Comparison of ENCODE assay signal across 25 cellular contexts in the genomic region with DNA sequence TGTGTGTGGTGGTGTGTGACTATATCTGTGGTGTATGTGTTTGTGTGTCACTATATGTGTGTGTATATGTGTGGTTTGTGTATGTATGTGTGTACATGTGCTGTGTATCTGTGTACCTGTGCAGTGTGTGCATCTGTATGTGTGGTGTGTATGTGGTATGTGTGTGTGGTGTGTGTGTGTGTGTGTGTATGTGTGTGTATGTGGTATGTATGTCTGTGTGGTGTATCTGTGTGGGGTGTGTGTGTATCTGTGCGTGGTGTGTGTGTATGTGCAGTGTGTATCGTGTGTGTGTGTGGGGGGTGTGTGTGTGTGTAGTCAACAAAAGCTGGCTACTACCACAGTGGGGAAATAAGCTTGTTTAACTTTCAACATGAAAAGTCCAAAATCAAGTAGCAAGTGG. TPM values are rescaled to one million over a fixed set of nuclear protein-coding genes. Genes with fewer than 3 reads are reported as not detected.
DNase-seq lines count a peak whose midpoint lies in the region; ATAC-seq, FAIRE-seq and TF ChIP-seq lines count a peak whose summit lies in the region.
"Had no signal": no experiment of that assay in that cellular context is flagged by ENCODE, and none has a peak within 500 bp of the region (broad histone marks: within the 10 kb centered on the region; RNA-seq: fewer than 3 reads in every experiment).

No MANE protein-coding gene starts in this region.

- in situ Hi-C loops in K562 (cut with MboI) = no loop called here
- in situ Hi-C loops in HepG2 (cut with HindIII; ENCODE audit: extremely low pct_ligation_motif_present, low pct_unique_long_range_greater_than_20kb) = no loop called here

- no peak overlapping the region for H2BK120ac ChIP-seq in trophoblast cell (ENCODE audit: insufficient read depth, low read length, poor library complexity)

- H4K20me1 ChIP-seq in K562 (replicated peaks; ENCODE audit: control insufficient read depth, insufficient read depth, low read length) (0 out of 2 replicates have a peak, but pooled peaks cover 2% of the 10 kb centered on the region), HepG2 (ENCODE audit: insufficient read depth, low read length) (no peaks in the 10 kb centered on the region)
- H4K20me1 ChIP-seq: BLaER1 treated with 17β-estradiol and CSF1 and Interleukin-3, amounts not matched to agents 10 nM and 100 nM had no signal

- no peak overlapping the region for H4K91ac ChIP-seq in trophoblast cell (ENCODE audit: low read depth, low read length)

- intact Hi-C loops in K562 (cut with micrococcal nuclease) (no loop called here), HepG2 (cut with micrococcal nuclease; ENCODE audit: unreplicated experiment) (no loop called here)

- TF ChIP-seq RAD21 in K562 (CRISPR knock-in tag; conservative IDR thresholded peaks at IDR 0.05 in 1 of 2, IDR thresholded peaks at IDR 0.05 in 1 of 2) (no peak), HepG2 (CRISPR knock-in tag; IDR thresholded peaks at IDR 0.05) (no peak)

- no peaks in the 10 kb centered on the region for H3K79me1 ChIP-seq in trophoblast cell (ENCODE audit: low read length)

- H3K9me1 ChIP-seq in K562 (ENCODE audit: control insufficient read depth, insufficient read depth, low read length) = no peaks in the 10 kb centered on the region

- no peaks in the 10 kb centered on the region for H3K9me3 ChIP-seq in K562 (replicated peaks; ENCODE audit: control insufficient read depth, insufficient read depth, low read depth, low read length)
- no peaks in the 10 kb centered on the region; the same call in 1 of the 2 replicates for H3K9me3 ChIP-seq in HepG2 (ENCODE audit: low read length)
- peaks cover 4% of the 10 kb centered on the region for H3K9me3 ChIP-seq in trophoblast cell (ENCODE audit: insufficient read depth, low read depth, low read length)
- H3K9me3 ChIP-seq: A549; BE2C; BLaER1 treated with 17β-estradiol and CSF1 and Interleukin-3, amounts not matched to agents 10 nM and 100 nM had no signal

- H2BK12ac ChIP-seq in trophoblast cell (ENCODE audit: low read length) = no peak overlapping the region

- TF ChIP-seq EP300 in K562 (IDR thresholded peaks at IDR 0.05; ENCODE audit: low read length) = no peak
- TF ChIP-seq EP300 in HepG2 (IDR thresholded peaks at IDR 0.05; ENCODE audit: low read depth in 2 of 2, low read length in 2 of 2) = no peak
- no peak for TF ChIP-seq EP300 in HepG2 (CRISPR knock-in tag; IDR thresholded peaks at IDR 0.05; ENCODE audit: borderline replicate concordance)

- H3K4ac ChIP-seq in trophoblast cell (ENCODE audit: low read depth, low read length) = no peak overlapping the region

- CTCF ChIA-PET in K562 (lab: Yijun Ruan, JAX; ENCODE audit: low intra/inter-chr PET ratio) = no interaction called here
- CTCF ChIA-PET in HepG2 (lab: Yijun Ruan, JAX; ENCODE audit: low intra/inter-chr PET ratio, low total read pairs) = no interaction called here

- TF ChIP-seq CTCF in K562 (IDR thresholded peaks at IDR 0.05 in 2 of 3, conservative IDR thresholded peaks at IDR 0.05 in 1 of 3; ENCODE audit: insufficient read depth in 2 of 3, low read depth in 1 of 3, low read length in 3 of 3) (no peak), HepG2 (CRISPR knock-in tag; IDR thresholded peaks at IDR 0.05) (no peak)

- FAIRE-seq in HTR-8/SVneo (lab: Jason Lieb, UNC) (peak; percentile 95), K562 (lab: Jason Lieb, UNC) (no peak), HepG2 (lab: Jason Lieb, UNC) (no peak), GM19239 (lab: Jason Lieb, UNC) (no peak)
- FAIRE-seq: A549, D721Med, GM12891, GM18507 had no signal

- H3K9ac ChIP-seq in K562 (ENCODE audit: insufficient read depth in 1 of 2, low read depth in 2 of 2, low read length in 2 of 2) (no peak overlapping the region), HepG2 (ENCODE audit: insufficient read depth, low read depth, low read length) (no peak overlapping the region), trophoblast cell (ENCODE audit: low read length) (no peak overlapping the region)
- H3K9ac ChIP-seq: BLaER1 treated with 17β-estradiol and CSF1 and Interleukin-3, amounts not matched to agents 10 nM and 100 nM had no signal

- no peak overlapping the region for H2AK5ac ChIP-seq in trophoblast cell (ENCODE audit: low read length)

- H3K18ac ChIP-seq in trophoblast cell (ENCODE audit: low read length) = no peak overlapping the region

- BruUV-seq in K562 (replicated peaks; lab: Mats Ljungman, UMichigan) = no TSS peak
- BruUV-seq in HepG2 (replicated peaks; lab: Mats Ljungman, UMichigan) = no TSS peak

- TF ChIP-seq POLR2A in K562 (conservative IDR thresholded peaks at IDR 0.05) (no peak), HepG2 (IDR thresholded peaks at IDR 0.05; ENCODE audit: insufficient read depth in 1 of 2, low read depth in 2 of 2, low read length in 2 of 2) (no peak)

- H2AFZ ChIP-seq in K562 (ENCODE audit: low read depth, low read length) = no peak overlapping the region
- no peak overlapping the region for H2AFZ ChIP-seq in HepG2 (ENCODE audit: low read length)
- H2AFZ ChIP-seq in trophoblast cell (ENCODE audit: insufficient read depth, low read length, poor library complexity) = no peak overlapping the region

- no peaks in the 10 kb centered on the region for H3K79me2 ChIP-seq in K562 (ENCODE audit: control insufficient read depth, insufficient read depth, low read length)
- no peaks in the 10 kb centered on the region for H3K79me2 ChIP-seq in HepG2 (ENCODE audit: insufficient read depth, low read length)
- no peaks in the 10 kb centered on the region for H3K79me2 ChIP-seq in trophoblast cell (ENCODE audit: control insufficient read depth, insufficient read depth, low read length, poor library complexity)

- no peak overlapping the region for H4K12ac ChIP-seq in trophoblast cell (ENCODE audit: low read depth, low read length)

- POLR2A ChIA-PET in K562 (lab: Yijun Ruan, JAX) (interaction anchor here (1.0 kb wide), 1 partner anchor 17 kb away, joined by 4 read pairs; no protein-coding TSS in a partner anchor), HepG2 (lab: Yijun Ruan, JAX) (no interaction called here)

- H3K27ac ChIP-seq in K562 (ENCODE audit: extremely low read depth, low read depth, low read length) (no peak overlapping the region), HepG2 (ENCODE audit: extremely low read length, insufficient read depth, low read length) (no peak overlapping the region), trophoblast cell (ENCODE audit: low read depth, low read length) (no peak overlapping the region)
- H3K27ac ChIP-seq: A549; BLaER1 treated with 17β-estradiol and CSF1 and Interleukin-3, amounts not matched to agents 10 nM and 100 nM had no signal

- H3K14ac ChIP-seq in trophoblast cell (ENCODE audit: low read length) = no peak overlapping the region

- no peak for DNase-seq in HTR-8/SVneo (ENCODE audit: insufficient read length, low spot score)
- DNase-seq in K562 (ENCODE audit: extremely low read depth in 1 of 4, low spot score in 3 of 4) = no peak
- no peak for DNase-seq in HepG2 (ENCODE audit: low spot score)
- no peak for DNase-seq in trophoblast cell
- DNase-seq in SIG-M5 treated with dmso at 0.1 percent for 504 hours (lab: John Stamatoyannopoulos, UW; ENCODE audit: unreplicated experiment) = no peak
- DNase-seq in GM19239 (ENCODE audit: insufficient read length, low spot score) = no peak
- DNase-seq in NCI-H2196 treated with DMSO at 0.1 percent for 48 hours (lab: John Stamatoyannopoulos, UW; ENCODE audit: unreplicated experiment) = no peak
- DNase-seq: 8988T; ACHN; AML-193; BE2C; CD4-positive, alpha-beta T cell; CD8-positive, alpha-beta memory T cell; DMS 273 treated with DMSO at 0.1 percent for 48 hours; DMS79; EL; GDM1; GOT3; HCEC 1CT had no signal

- no peak overlapping the region for H2BK5ac ChIP-seq in trophoblast cell (ENCODE audit: low read depth, low read length, poor library complexity)

- H3K4me3 ChIP-seq in K562 = no peak overlapping the region
- H3K4me3 ChIP-seq in HepG2 (replicated peaks in 1 of 3; ENCODE audit: insufficient read depth in 1 of 3, low read depth in 2 of 3, low read length in 3 of 3) = no peak overlapping the region
- peak overlapping the region; percentile 37 for H3K4me3 ChIP-seq in trophoblast cell (ENCODE audit: low read depth, low read length)
- H3K4me3 ChIP-seq: A549; BLaER1 treated with 17β-estradiol and CSF1 and Interleukin-3, amounts not matched to agents 10 nM and 100 nM had no signal

- H4K8ac ChIP-seq in trophoblast cell (ENCODE audit: low read depth, low read length) = no peak overlapping the region

- ATAC-seq in K562 (no peak), HepG2 (no peak), HG03095 (IDR thresholded peaks at IDR 0.05; ENCODE audit: unreplicated experiment) (no peak)

- peak overlapping the region; percentile 54 for H3K23ac ChIP-seq in trophoblast cell (ENCODE audit: low read length)

- no peaks in the 10 kb centered on the region for H3K36me3 ChIP-seq in K562 (ENCODE audit: control insufficient read depth, insufficient read depth, low read length)
- H3K36me3 ChIP-seq in HepG2 (replicated peaks in 1 of 2; ENCODE audit: control insufficient read depth in 1 of 2, insufficient read depth in 2 of 2, low read length in 2 of 2) = no peaks in the 10 kb centered on the region
- no peaks in the 10 kb centered on the region for H3K36me3 ChIP-seq in trophoblast cell (ENCODE audit: control insufficient read depth in 1 of 2, insufficient read depth in 2 of 2, low read length in 2 of 2)
- H3K36me3 ChIP-seq: BE2C; BLaER1 treated with 17β-estradiol and CSF1 and Interleukin-3, amounts not matched to agents 10 nM and 100 nM had no signal

- H3K4me1 ChIP-seq in K562 (replicated peaks in 1 of 2; ENCODE audit: control insufficient read depth in 2 of 2, insufficient read depth in 2 of 2, low read length in 2 of 2) = no peaks in the 10 kb centered on the region; a peak in 2 of 5 replicates
- H3K4me1 ChIP-seq in HepG2 (ENCODE audit: insufficient read depth, low read length) = no peaks in the 10 kb centered on the region; the same call in 1 of the 2 replicates
- H3K4me1 ChIP-seq in trophoblast cell (ENCODE audit: control insufficient read depth in 1 of 2, insufficient read depth in 2 of 2, low read length in 2 of 2) = no peaks in the 10 kb centered on the region
- H3K4me1 ChIP-seq: A549; BE2C; BLaER1 treated with 17β-estradiol and CSF1 and Interleukin-3, amounts not matched to agents 10 nM and 100 nM had no signal

- WGBS in K562 (ENCODE audit: insufficient coverage, low coverage, missing lambda C conversion rate) = 0% methylated on average over 2 of the region's 2 CpGs
- 24% methylated on average over 2 of the region's 2 CpGs for WGBS in HepG2 (ENCODE audit: low lambda C conversion rate)
- no CpG with 5 or more reads among the region's 2 CpGs for WGBS in trophoblast cell (ENCODE audit: extremely low coverage, insufficient coverage, insufficient read length)

- H3K4me2 ChIP-seq in K562 (ENCODE audit: insufficient read depth, low read length) = no peak overlapping the region
- no peak overlapping the region for H3K4me2 ChIP-seq in HepG2 (ENCODE audit: low read depth, low read length)
- H3K4me2 ChIP-seq in trophoblast cell (ENCODE audit: low read length) = no peak overlapping the region
- H3K4me2 ChIP-seq: A549; BLaER1 treated with 17β-estradiol and CSF1 and Interleukin-3, amounts not matched to agents 10 nM and 100 nM had no signal

- H3K27me3 ChIP-seq in K562 (ENCODE audit: control insufficient read depth in 2 of 2, insufficient read depth in 2 of 2, low read length in 2 of 2) (peaks cover 23 to 35% of the 10 kb centered on the region in 2 experiments; a peak in 4 of 5 replicates), HepG2 (ENCODE audit: control insufficient read depth in 1 of 2, insufficient read depth in 2 of 2, low read length in 2 of 2) (no peaks in the 10 kb centered on the region; a peak in 1 of 5 replicates), trophoblast cell (ENCODE audit: insufficient read depth, low read length) (no peaks in the 10 kb centered on the region)
- H3K27me3 ChIP-seq: BE2C; BLaER1 treated with 17β-estradiol and CSF1 and Interleukin-3, amounts not matched to agents 10 nM and 100 nM had no signal

RNA-seq across cellular contexts. Expression of a gene that starts 31.6 kb away (rescaled TPM):
- 144 and 165 TPM in 2 replicates for total RNA-seq in K562 (2011; cell fraction: chromatin; rRNA removed; ENCODE audit: low replicate concordance)
- total RNA-seq in K562 (2011; cell fraction: nucleolus; rRNA removed) = 58.9 and 66.3 TPM in 2 replicates
- total RNA-seq in K562 (2011; cell fraction: nucleoplasm; rRNA removed) = 88.6 and 115 TPM in 2 replicates
- total RNA-seq in K562 (2014; rRNA removed) (10.9 and 16.5 TPM in 2 replicates), K562 (2014; rRNA removed; fragmentation: Illumina TruSeq; extraction: Trizol) (11.6 and 13.0 TPM in 2 replicates), K562 (2015; rRNA removed; fragmentation: Illumina TruSeq; extraction: Trizol) (14.9 and 17.7 TPM in 2 replicates), K562 (2021) (24.0 and 26.6 TPM in 2 replicates), HepG2 (2016; rRNA removed; fragmentation: Illumina TruSeq; extraction: Trizol) (7.7 and 13.3 TPM in 2 replicates)
- polyA plus RNA-seq in K562 (2011; rRNA removed) (7.4 and 8.2 TPM in 2 replicates), K562 (2014; fragmentation: Illumina TruSeq; extraction: Trizol) (25.7 and 27.3 TPM in 2 replicates), K562 (2014; fragmentation: Nextera tagmentation; extraction: Ambion mirVana) (1 to 10 TPM; 1.3 to 1.6 TPM), K562 (2014; rRNA removed) (18.8 and 20.3 TPM in 2 replicates), HepG2 (2011; rRNA removed) (6.0 and 6.3 TPM in 2 replicates)
- 4.4 and 5.5 TPM in 2 replicates for polyA plus RNA-seq in K562 (2011; cell fraction: cytosol; rRNA removed)
- polyA plus RNA-seq in K562 (2011; cell fraction: nucleus; rRNA removed) = 76.9 and 93.7 TPM in 2 replicates
- 14.4 and 14.7 TPM in 2 replicates for polyA plus RNA-seq in K562 (2012)
- 14.8 and 19.0 TPM in 2 replicates for polyA minus RNA-seq in K562 (2011; rRNA and poly(A)+ RNA removed)
- 7.3 and 8.5 TPM in 2 replicates for polyA minus RNA-seq in K562 (2011; cell fraction: cytosol; rRNA and poly(A)+ RNA removed)
- polyA minus RNA-seq in K562 (2011; cell fraction: nucleus; rRNA and poly(A)+ RNA removed) = 41.6 and 56.6 TPM in 2 replicates
- total RNA-seq in HepG2 (2016; cell fraction: cytosol; rRNA removed; fragmentation: Illumina TruSeq; extraction: Trizol; ENCODE audit: low read depth) = 16.7 and 22.2 TPM in 2 replicates
- total RNA-seq in HepG2 (2016; cell fraction: insoluble cytoplasmic fraction; rRNA removed; fragmentation: Illumina TruSeq; extraction: Trizol) = 6.3 and 11.6 TPM in 2 replicates
- total RNA-seq in HepG2 (2016; cell fraction: membrane; rRNA removed; fragmentation: Illumina TruSeq; extraction: Trizol) = 9.3 and 11.2 TPM in 2 replicates
- total RNA-seq in HepG2 (2016; cell fraction: nucleus; rRNA removed; fragmentation: Illumina TruSeq; extraction: Trizol) = 36.2 and 43.2 TPM in 2 replicates
- 3.2 TPM in 2 replicates for polyA plus RNA-seq in HepG2 (2011; cell fraction: cytosol; rRNA removed)
- polyA plus RNA-seq in HepG2 (2011; cell fraction: nucleus; rRNA removed) = 38.9 and 57.3 TPM in 2 replicates
- 17.0 and 17.9 TPM in 2 replicates for polyA plus RNA-seq in HepG2 (2012)
- polyA plus RNA-seq in HepG2 (2016; cell fraction: cytosol; fragmentation: Illumina TruSeq; extraction: Trizol; ENCODE audit: low read depth) = 0.76 and 1.1 TPM in 2 replicates
- 7.6 and 11.0 TPM in 2 replicates for polyA plus RNA-seq in HepG2 (2016; cell fraction: insoluble cytoplasmic fraction; fragmentation: Illumina TruSeq; extraction: Trizol; ENCODE audit: low read depth)
- polyA plus RNA-seq in HepG2 (2016; cell fraction: membrane; fragmentation: Illumina TruSeq; extraction: Trizol; ENCODE audit: low read depth) = 3.0 TPM in 2 replicates
- 55.5 and 57.3 TPM in 2 replicates for polyA plus RNA-seq in HepG2 (2016; cell fraction: nucleus; fragmentation: Illumina TruSeq; extraction: Trizol; ENCODE audit: insufficient read depth, low read depth)
- 15.3 and 47.0 TPM in 2 replicates for polyA minus RNA-seq in HepG2 (2011; rRNA and poly(A)+ RNA removed; ENCODE audit: low replicate concordance)
- polyA minus RNA-seq in HepG2 (2011; cell fraction: cytosol; rRNA and poly(A)+ RNA removed) = 5.4 and 6.3 TPM in 2 replicates
- 44.4 and 60.9 TPM in 2 replicates for polyA minus RNA-seq in HepG2 (2011; cell fraction: nucleus; rRNA and poly(A)+ RNA removed)
- polyA plus RNA-seq in trophoblast cell (2013) = 27.5 and 27.8 TPM in 2 replicates

RNA-seq across cellular contexts. Expression of a gene that starts 48.4 kb away (rescaled TPM):
- total RNA-seq in K562 (2011; cell fraction: chromatin; rRNA removed; ENCODE audit: low replicate concordance) = 18.5 and 18.8 TPM in 2 replicates
- total RNA-seq in K562 (2011; cell fraction: nucleolus; rRNA removed) = 8.7 and 11.2 TPM in 2 replicates
- total RNA-seq in K562 (2011; cell fraction: nucleoplasm; rRNA removed) = 13.9 and 23.4 TPM in 2 replicates
- total RNA-seq in K562 (2014; rRNA removed) (14.4 and 21.2 TPM in 2 replicates), K562 (2014; rRNA removed; fragmentation: Illumina TruSeq; extraction: Trizol) (6.7 and 9.7 TPM in 2 replicates), K562 (2015; rRNA removed; fragmentation: Illumina TruSeq; extraction: Trizol) (5.0 TPM in 2 replicates), K562 (2021) (22.1 and 22.2 TPM in 2 replicates), HepG2 (2016; rRNA removed; fragmentation: Illumina TruSeq; extraction: Trizol) (6.1 and 7.1 TPM in 2 replicates)
- polyA plus RNA-seq in K562 (2011; rRNA removed) (20.0 and 22.6 TPM in 2 replicates), K562 (2014; fragmentation: Illumina TruSeq; extraction: Trizol) (7.2 and 8.1 TPM in 2 replicates), K562 (2014; fragmentation: Nextera tagmentation; extraction: Ambion mirVana) (1 to 10 TPM; 1.3 to 1.8 TPM), K562 (2014; rRNA removed) (13.7 and 19.0 TPM in 2 replicates), HepG2 (2011; rRNA removed) (9.9 and 11.3 TPM in 2 replicates)
- polyA plus RNA-seq in K562 (2011; cell fraction: cytosol; rRNA removed) = 16.3 and 47.6 TPM in 2 replicates
- 15.9 and 23.7 TPM in 2 replicates for polyA plus RNA-seq in K562 (2011; cell fraction: nucleus; rRNA removed)
- 7.2 and 11.9 TPM in 2 replicates for polyA plus RNA-seq in K562 (2012)
- polyA minus RNA-seq in K562 (2011; rRNA and poly(A)+ RNA removed) = 7.1 and 8.6 TPM in 2 replicates
- polyA minus RNA-seq in K562 (2011; cell fraction: cytosol; rRNA and poly(A)+ RNA removed) = 5.7 and 7.3 TPM in 2 replicates
- polyA minus RNA-seq in K562 (2011; cell fraction: nucleus; rRNA and poly(A)+ RNA removed) = 6.8 and 9.6 TPM in 2 replicates
- 2.8 and 4.1 TPM in 2 replicates for total RNA-seq in HepG2 (2016; cell fraction: cytosol; rRNA removed; fragmentation: Illumina TruSeq; extraction: Trizol; ENCODE audit: low read depth)
- 5.8 and 5.9 TPM in 2 replicates for total RNA-seq in HepG2 (2016; cell fraction: insoluble cytoplasmic fraction; rRNA removed; fragmentation: Illumina TruSeq; extraction: Trizol)
- 5.5 and 6.5 TPM in 2 replicates for total RNA-seq in HepG2 (2016; cell fraction: membrane; rRNA removed; fragmentation: Illumina TruSeq; extraction: Trizol)
- total RNA-seq in HepG2 (2016; cell fraction: nucleus; rRNA removed; fragmentation: Illumina TruSeq; extraction: Trizol) = 4.9 and 7.7 TPM in 2 replicates
- polyA plus RNA-seq in HepG2 (2011; cell fraction: cytosol; rRNA removed) = 7.8 and 8.2 TPM in 2 replicates
- polyA plus RNA-seq in HepG2 (2011; cell fraction: nucleus; rRNA removed) = 10.7 TPM in 2 replicates
- polyA plus RNA-seq in HepG2 (2012) = 4.4 and 4.9 TPM in 2 replicates
- 3.6 and 3.9 TPM in 2 replicates for polyA plus RNA-seq in HepG2 (2016; cell fraction: cytosol; fragmentation: Illumina TruSeq; extraction: Trizol; ENCODE audit: low read depth)
- 8.8 and 9.6 TPM in 2 replicates for polyA plus RNA-seq in HepG2 (2016; cell fraction: insoluble cytoplasmic fraction; fragmentation: Illumina TruSeq; extraction: Trizol; ENCODE audit: low read depth)
- polyA plus RNA-seq in HepG2 (2016; cell fraction: membrane; fragmentation: Illumina TruSeq; extraction: Trizol; ENCODE audit: low read depth) = 6.4 and 6.8 TPM in 2 replicates
- 8.8 and 9.4 TPM in 2 replicates for polyA plus RNA-seq in HepG2 (2016; cell fraction: nucleus; fragmentation: Illumina TruSeq; extraction: Trizol; ENCODE audit: insufficient read depth, low read depth)
- 19.3 and 93.8 TPM in 2 replicates for polyA minus RNA-seq in HepG2 (2011; rRNA and poly(A)+ RNA removed; ENCODE audit: low replicate concordance)
- 2.8 and 4.6 TPM in 2 replicates for polyA minus RNA-seq in HepG2 (2011; cell fraction: cytosol; rRNA and poly(A)+ RNA removed)
- polyA minus RNA-seq in HepG2 (2011; cell fraction: nucleus; rRNA and poly(A)+ RNA removed) = 10.6 and 11.2 TPM in 2 replicates
- polyA plus RNA-seq in trophoblast cell (2013) = 8.9 and 9.3 TPM in 2 replicates

RNA-seq across cellular contexts. Expression of a gene that starts 48.8 kb away (rescaled TPM):
- 302 and 367 TPM in 2 replicates for total RNA-seq in K562 (2011; cell fraction: chromatin; rRNA removed; ENCODE audit: low replicate concordance)
- total RNA-seq in K562 (2011; cell fraction: nucleolus; rRNA removed) = 157 and 179 TPM in 2 replicates
- 204 and 221 TPM in 2 replicates for total RNA-seq in K562 (2011; cell fraction: nucleoplasm; rRNA removed)
- total RNA-seq in K562 (2014; rRNA removed) (138 and 161 TPM in 2 replicates), K562 (2014; rRNA removed; fragmentation: Illumina TruSeq; extraction: Trizol) (127 and 137 TPM in 2 replicates), K562 (2015; rRNA removed; fragmentation: Illumina TruSeq; extraction: Trizol) (122 and 124 TPM in 2 replicates), K562 (2021) (138 and 160 TPM in 2 replicates), HepG2 (2016; rRNA removed; fragmentation: Illumina TruSeq; extraction: Trizol) (69.1 and 71.4 TPM in 2 replicates)
- polyA plus RNA-seq in K562 (2011; rRNA removed) (97.8 and 118 TPM in 2 replicates), K562 (2014; fragmentation: Illumina TruSeq; extraction: Trizol) (158 and 167 TPM in 2 replicates), K562 (2014; fragmentation: Nextera tagmentation; extraction: Ambion mirVana) (10 to 100 TPM in 1 of 2 experiments, 1 to 10 TPM in 1; 9.2 to 13.6 TPM), K562 (2014; rRNA removed) (153 and 156 TPM in 2 replicates), HepG2 (2011; rRNA removed) (51.7 and 52.1 TPM in 2 replicates)
- polyA plus RNA-seq in K562 (2011; cell fraction: cytosol; rRNA removed) = 65.2 and 68.8 TPM in 2 replicates
- polyA plus RNA-seq in K562 (2011; cell fraction: nucleus; rRNA removed) = 184 and 242 TPM in 2 replicates
- 70.0 and 115 TPM in 2 replicates for polyA plus RNA-seq in K562 (2012)
- 89.1 and 113 TPM in 2 replicates for polyA minus RNA-seq in K562 (2011; rRNA and poly(A)+ RNA removed)
- polyA minus RNA-seq in K562 (2011; cell fraction: cytosol; rRNA and poly(A)+ RNA removed) = 57.1 and 67.4 TPM in 2 replicates
- 83.1 and 96.6 TPM in 2 replicates for polyA minus RNA-seq in K562 (2011; cell fraction: nucleus; rRNA and poly(A)+ RNA removed)
- total RNA-seq in HepG2 (2016; cell fraction: cytosol; rRNA removed; fragmentation: Illumina TruSeq; extraction: Trizol; ENCODE audit: low read depth) = 12.3 and 15.9 TPM in 2 replicates
- 58.5 and 66.7 TPM in 2 replicates for total RNA-seq in HepG2 (2016; cell fraction: insoluble cytoplasmic fraction; rRNA removed; fragmentation: Illumina TruSeq; extraction: Trizol)
- 16.2 and 18.1 TPM in 2 replicates for total RNA-seq in HepG2 (2016; cell fraction: membrane; rRNA removed; fragmentation: Illumina TruSeq; extraction: Trizol)
- 50.6 and 60.7 TPM in 2 replicates for total RNA-seq in HepG2 (2016; cell fraction: nucleus; rRNA removed; fragmentation: Illumina TruSeq; extraction: Trizol)
- 24.9 and 27.2 TPM in 2 replicates for polyA plus RNA-seq in HepG2 (2011; cell fraction: cytosol; rRNA removed)
- polyA plus RNA-seq in HepG2 (2011; cell fraction: nucleus; rRNA removed) = 138 and 148 TPM in 2 replicates
- polyA plus RNA-seq in HepG2 (2012) = 44.6 and 48.0 TPM in 2 replicates
- polyA plus RNA-seq in HepG2 (2016; cell fraction: cytosol; fragmentation: Illumina TruSeq; extraction: Trizol; ENCODE audit: low read depth) = 2.3 and 3.1 TPM in 2 replicates
- 59.3 and 62.8 TPM in 2 replicates for polyA plus RNA-seq in HepG2 (2016; cell fraction: insoluble cytoplasmic fraction; fragmentation: Illumina TruSeq; extraction: Trizol; ENCODE audit: low read depth)
- 7.1 and 8.4 TPM in 2 replicates for polyA plus RNA-seq in HepG2 (2016; cell fraction: membrane; fragmentation: Illumina TruSeq; extraction: Trizol; ENCODE audit: low read depth)
- 140 and 147 TPM in 2 replicates for polyA plus RNA-seq in HepG2 (2016; cell fraction: nucleus; fragmentation: Illumina TruSeq; extraction: Trizol; ENCODE audit: insufficient read depth, low read depth)
- polyA minus RNA-seq in HepG2 (2011; rRNA and poly(A)+ RNA removed; ENCODE audit: low replicate concordance) = 25.9 and 113 TPM in 2 replicates
- polyA minus RNA-seq in HepG2 (2011; cell fraction: cytosol; rRNA and poly(A)+ RNA removed) = 17.2 and 20.0 TPM in 2 replicates
- 82.3 and 82.4 TPM in 2 replicates for polyA minus RNA-seq in HepG2 (2011; cell fraction: nucleus; rRNA and poly(A)+ RNA removed)
- 34.2 and 36.1 TPM in 2 replicates for polyA plus RNA-seq in trophoblast cell (2013)
